ENCODE assay signal across 11 cellular contexts in the genomic region with DNA sequence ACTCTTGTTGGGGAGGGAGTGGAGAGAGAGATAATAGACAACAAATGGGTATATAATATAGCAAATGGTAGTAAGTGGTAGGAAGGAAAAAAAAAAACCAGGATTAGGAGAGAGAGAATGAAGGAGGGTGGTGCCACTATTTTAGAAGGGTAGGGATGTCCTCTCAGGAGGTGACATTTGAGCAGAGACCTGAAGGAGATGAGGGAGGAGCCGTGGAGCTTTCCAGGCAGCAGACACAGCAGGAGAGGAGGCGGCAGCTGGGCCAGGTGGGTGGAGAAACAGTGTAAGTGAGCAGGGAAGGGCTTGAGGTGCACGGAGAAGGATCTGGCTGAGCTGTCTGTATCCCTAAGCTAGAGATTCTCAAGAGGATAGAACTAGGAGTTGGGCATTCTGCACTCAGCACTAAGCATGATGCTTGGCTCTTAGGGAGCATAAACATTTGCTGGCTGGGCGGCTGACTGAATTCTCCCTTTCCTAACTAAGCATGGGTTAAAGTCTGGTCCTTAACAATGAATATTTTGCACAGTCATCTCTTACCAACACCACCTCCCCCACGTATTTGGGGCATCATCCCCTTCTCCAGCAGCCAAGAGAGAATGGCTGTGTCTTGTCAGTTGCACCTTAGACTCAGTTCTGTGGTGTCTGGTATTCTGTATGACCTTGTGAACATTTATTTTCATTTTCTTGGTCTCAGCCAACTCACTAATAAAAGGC. TPM values are rescaled to one million over a fixed set of nuclear protein-coding genes. Genes with fewer than 3 reads are reported as not detected.
DNase-seq lines count a peak whose midpoint lies in the region; ATAC-seq, FAIRE-seq and TF ChIP-seq lines count a peak whose summit lies in the region.
"Had no signal": no experiment of that assay in that cellular context is flagged by ENCODE, and none has a peak within 500 bp of the region (broad histone marks: within the 10 kb centered on the region; RNA-seq: fewer than 3 reads in every experiment).

No MANE protein-coding gene starts in this region.

- CTCF ChIA-PET in K562 (lab: Yijun Ruan, JAX; ENCODE audit: low intra/inter-chr PET ratio): no interaction called here

- DNase-seq in left ventricle myocardium inferior (no peak), left ventricle myocardium superior (no peak), K562 (ENCODE audit: extremely low read depth in 1 of 4, low spot score in 3 of 4) (peak in 1 of 4 experiments; percentile 71), upper lobe of left lung (peak in 1 of 2 donors; percentile 76), NCI-H774 (lab: John Stamatoyannopoulos, UW) (no peak), cerebellar nuclear complex (lab: John Stamatoyannopoulos, UW) (no peak), erythroblast (lab: John Stamatoyannopoulos, UW) (no peak)
- DNase-seq: activated CD4-positive, alpha-beta T cell treated with anti-CD3 and anti-CD28 coated beads for 4 hours; central memory CD4-positive, alpha-beta T cell; immature natural killer cell had no signal

- TF ChIP-seq EP300 in K562 (IDR thresholded peaks at IDR 0.05; ENCODE audit: low read length) (no peak), upper lobe of left lung (IDR thresholded peaks at IDR 0.05) (no peak)

- TF ChIP-seq POLR2A in K562 (conservative IDR thresholded peaks at IDR 0.05) (no peak), upper lobe of left lung (IDR thresholded peaks at IDR 0.05) (no peak), erythroblast (IDR thresholded peaks at IDR 0.05; ENCODE audit: low read length) (no peak)

- no peak for TF ChIP-seq CTCF in left ventricle myocardium inferior (IDR thresholded peaks at IDR 0.05; ENCODE audit: borderline replicate concordance)
- no peak for TF ChIP-seq CTCF in K562 (IDR thresholded peaks at IDR 0.05 in 2 of 3, conservative IDR thresholded peaks at IDR 0.05 in 1 of 3; ENCODE audit: insufficient read depth in 2 of 3, low read depth in 1 of 3, low read length in 3 of 3)
- TF ChIP-seq CTCF in upper lobe of left lung (IDR thresholded peaks at IDR 0.05): no peak

- H3K4me3 ChIP-seq in left ventricle myocardium inferior (no peak overlapping the region), K562 (no peak overlapping the region), muscle layer of colon (ENCODE audit: low read depth in 1 of 2, low read length in 2 of 2) (no peak overlapping the region), upper lobe of left lung (no peak overlapping the region)

- H3K79me2 ChIP-seq in K562 (ENCODE audit: control insufficient read depth, insufficient read depth, low read length): no peaks in the 10 kb centered on the region

- H2AFZ ChIP-seq in K562 (ENCODE audit: low read depth, low read length): peak overlapping the region; percentile 68

- ATAC-seq in left ventricle myocardium superior: no peak
- peak; percentile 58 for ATAC-seq in K562
- peak in 1 of 2 donors; percentile 1 for ATAC-seq in upper lobe of left lung (ENCODE audit: low FRiP score in 2 of 2)

- H4K20me1 ChIP-seq in K562 (replicated peaks; ENCODE audit: control insufficient read depth, insufficient read depth, low read length): no peaks in the 10 kb centered on the region

- intact Hi-C loops in left ventricle myocardium inferior (cut with micrococcal nuclease) (no loop called here), left ventricle myocardium superior (cut with micrococcal nuclease) (no loop called here), K562 (cut with micrococcal nuclease) (no loop called here)

- H3K36me3 ChIP-seq in left ventricle myocardium inferior (no peaks in the 10 kb centered on the region), K562 (ENCODE audit: control insufficient read depth, insufficient read depth, low read length) (no peaks in the 10 kb centered on the region), muscle layer of colon (ENCODE audit: insufficient read depth, low read length) (no peaks in the 10 kb centered on the region), upper lobe of left lung (no peaks in the 10 kb centered on the region)

- H3K27me3 ChIP-seq in left ventricle myocardium inferior (ENCODE audit: low read depth) (no peaks in the 10 kb centered on the region), K562 (ENCODE audit: control insufficient read depth in 2 of 2, insufficient read depth in 2 of 2, low read length in 2 of 2) (no peaks in the 10 kb centered on the region), muscle layer of colon (ENCODE audit: control insufficient read depth in 1 of 2, insufficient read depth in 2 of 2, low read length in 2 of 2) (no peaks in the 10 kb centered on the region), upper lobe of left lung (no peaks in the 10 kb centered on the region)

- H3K4me1 ChIP-seq in left ventricle myocardium inferior: peaks cover 12% of the 10 kb centered on the region
- H3K4me1 ChIP-seq in K562 (replicated peaks in 1 of 2; ENCODE audit: control insufficient read depth in 2 of 2, insufficient read depth in 2 of 2, low read length in 2 of 2): peaks cover 38 to 39% of the 10 kb centered on the region in 2 experiments
- peaks cover 17% of the 10 kb centered on the region for H3K4me1 ChIP-seq in muscle layer of colon (ENCODE audit: insufficient read depth, low read length)
- H3K4me1 ChIP-seq in upper lobe of left lung: peaks cover 21 to 52% (median 30%) of the 10 kb centered on the region in 4 donors

- H3K9ac ChIP-seq in K562 (ENCODE audit: insufficient read depth in 1 of 2, low read depth in 2 of 2, low read length in 2 of 2): peak overlapping the region; percentile 21 to 76; a peak in 2 of 4 replicates
- H3K9ac ChIP-seq in muscle layer of colon (ENCODE audit: low read length): no peak overlapping the region

- POLR2A ChIA-PET in K562 (lab: Yijun Ruan, JAX): interaction anchor here (0.6 to 2.0 kb wide), 4 partner anchors 11 to 1688 kb away, joined by 3 to 13 read pairs (median 4); partner anchors contain the start of gene SARS1

- in situ Hi-C loops in K562 (cut with MboI): no loop called here

- H3K9me3 ChIP-seq in left ventricle myocardium inferior (replicated peaks) (no peaks in the 10 kb centered on the region), K562 (replicated peaks; ENCODE audit: control insufficient read depth, insufficient read depth, low read depth, low read length) (no peaks in the 10 kb centered on the region), muscle layer of colon (ENCODE audit: low read length) (no peaks in the 10 kb centered on the region), upper lobe of left lung (no peaks in the 10 kb centered on the region)

- peak overlapping the region; percentile 19 for H3K27ac ChIP-seq in left ventricle myocardium inferior (replicated peaks)
- H3K27ac ChIP-seq in K562 (ENCODE audit: extremely low read depth, low read depth, low read length): no peak overlapping the region; the same call in 2 of the 3 replicates
- H3K27ac ChIP-seq in muscle layer of colon (ENCODE audit: low read depth, low read length): peak overlapping the region; percentile 22
- H3K27ac ChIP-seq in upper lobe of left lung: peak overlapping the region; percentile 82 to 88 (median 84)

- WGBS in K562 (ENCODE audit: insufficient coverage, low coverage, missing lambda C conversion rate): 11% methylated on average over 5 of the region's 5 CpGs
- 48 to 51% methylated on average over 5 of the region's 5 CpGs for whole genome bisulfite sequencing in upper lobe of left lung, 2 donors

- FAIRE-seq in K562 (lab: Jason Lieb, UNC): peak; percentile 48

- TF ChIP-seq RAD21 in K562 (CRISPR knock-in tag; conservative IDR thresholded peaks at IDR 0.05 in 1 of 2, IDR thresholded peaks at IDR 0.05 in 1 of 2): no peak

- no TSS peak for BruUV-seq in K562 (replicated peaks; lab: Mats Ljungman, UMichigan)

- no peaks in the 10 kb centered on the region for H3K9me1 ChIP-seq in K562 (ENCODE audit: control insufficient read depth, insufficient read depth, low read length)

- peak overlapping the region; percentile 58 for H3K4me2 ChIP-seq in K562 (ENCODE audit: insufficient read depth, low read length)

TF ChIP-seq in K562, 482 proteins besides CTCF, POLR2A, EP300 and RAD21 (continues in another document):
- no peak for TF ChIP-seq MTF1 (CRISPR knock-in tag; IDR thresholded peaks at IDR 0.05; ENCODE audit: borderline replicate concordance)
- TF ChIP-seq MAFK (IDR thresholded peaks at IDR 0.05; ENCODE audit: low read length): peak; percentile 40; the same call in 1 of the 2 replicates
- no peak for TF ChIP-seq RBBP5 (IDR thresholded peaks at IDR 0.05; ENCODE audit: borderline replicate concordance, insufficient read depth, low read length, poor library complexity, severe bottlenecking)
- no peak for TF ChIP-seq FOXJ2 (tag; IDR thresholded peaks at IDR 0.05)
- TF ChIP-seq ZNF408 (CRISPR knock-in tag; IDR thresholded peaks at IDR 0.05; ENCODE audit: low read depth): no peak

RNA-seq across cellular contexts. Expression of gene SARS1, which starts 27.6 kb away (rescaled TPM):
- total RNA-seq in left ventricle myocardium inferior (92.0 TPM), left ventricle myocardium superior (99.8 TPM), K562 (2014; rRNA removed) (254 and 257 TPM in 2 replicates), K562 (2014; rRNA removed; fragmentation: Illumina TruSeq; extraction: Trizol) (273 and 284 TPM in 2 replicates), K562 (2015; rRNA removed; fragmentation: Illumina TruSeq; extraction: Trizol) (211 and 221 TPM in 2 replicates), K562 (2021) (232 and 246 TPM in 2 replicates), upper lobe of left lung (100 to 1,000 TPM; 126 to 212 (median 160) TPM)
- 340 and 395 TPM in 2 replicates for total RNA-seq in K562 (2011; cell fraction: chromatin; rRNA removed; ENCODE audit: low replicate concordance)
- total RNA-seq in K562 (2011; cell fraction: nucleolus; rRNA removed): 195 and 209 TPM in 2 replicates
- total RNA-seq in K562 (2011; cell fraction: nucleoplasm; rRNA removed): 265 and 293 TPM in 2 replicates
- polyA plus RNA-seq in K562 (2011; rRNA removed) (221 and 230 TPM in 2 replicates), K562 (2014; fragmentation: Illumina TruSeq; extraction: Trizol) (293 and 317 TPM in 2 replicates), K562 (2014; fragmentation: Nextera tagmentation; extraction: Ambion mirVana) (100 to 1,000 TPM; 336 to 623 TPM), K562 (2014; rRNA removed) (235 and 240 TPM in 2 replicates)
- polyA plus RNA-seq in K562 (2011; cell fraction: cytosol; rRNA removed): 149 and 217 TPM in 2 replicates
- polyA plus RNA-seq in K562 (2011; cell fraction: nucleus; rRNA removed): 232 and 336 TPM in 2 replicates
- polyA plus RNA-seq in K562 (2012): 195 and 518 TPM in 2 replicates
- 227 and 242 TPM in 2 replicates for polyA minus RNA-seq in K562 (2011; rRNA and poly(A)+ RNA removed)
- polyA minus RNA-seq in K562 (2011; cell fraction: cytosol; rRNA and poly(A)+ RNA removed): 87.5 and 101 TPM in 2 replicates
- polyA minus RNA-seq in K562 (2011; cell fraction: nucleus; rRNA and poly(A)+ RNA removed): 92.1 and 168 TPM in 2 replicates
